Comparison of ENCODE assay signal across 15 cellular contexts in the genomic region with DNA sequence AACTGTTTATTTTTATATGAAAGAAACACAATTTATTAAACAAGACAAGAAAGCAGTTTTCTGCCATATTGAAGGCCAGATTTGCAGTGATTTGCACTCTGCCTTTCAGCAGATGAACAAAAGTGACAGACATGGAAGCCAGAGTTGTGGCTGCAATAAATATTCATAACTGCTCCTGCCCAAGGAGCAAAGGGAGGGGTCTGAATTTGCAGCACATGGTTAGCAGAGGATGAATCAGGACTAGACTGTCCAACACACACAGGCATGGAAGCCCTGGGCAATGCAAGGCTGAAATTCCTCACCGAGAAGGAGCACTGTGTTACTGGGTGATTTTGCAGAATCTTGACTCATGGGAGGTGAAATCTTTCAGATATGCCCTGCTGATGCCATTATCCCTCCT.
DNase-seq lines count a peak whose midpoint lies in the region; TF ChIP-seq lines count a peak whose summit lies in the region.
"Had no signal": no experiment of that assay in that cellular context is flagged by ENCODE, and none has a peak within 500 bp of the region (broad histone marks: within the 10 kb centered on the region; RNA-seq: fewer than 3 reads in every experiment).

No MANE protein-coding gene starts in this region.

- DNase-seq in AG08395 (ENCODE audit: low spot score), result peak; percentile 66
- peak; percentile 73 for DNase-seq in HFF-Myc (ENCODE audit: extremely low read depth, low read depth)
- DNase-seq in astrocyte of the spinal cord (ENCODE audit: low read depth, low spot score), result peak; percentile 50
- peak; percentile 57 for DNase-seq in islet precursor cell
- no peak for DNase-seq in NCI-H1436 (lab: John Stamatoyannopoulos, UW)
- no peak for DNase-seq in NOMO-1 treated with dmso at 0.1 percent for 144 hours (lab: John Stamatoyannopoulos, UW; ENCODE audit: unreplicated experiment)
- no peak for DNase-seq in activated T-cell treated with anti-CD3 and anti-CD28 coated beads for 4 hours
- no peak for DNase-seq in RPMI8226
- DNase-seq: activated naive CD4-positive, alpha-beta T cell; cerebellar nuclear complex; erythroblast; NCI-H1105; NCI-H446 treated with DMSO at 0.1 percent for 48 hours; ovary had no signal

- in situ Hi-C loops in astrocyte of the spinal cord (cut with HindIII; ENCODE audit: low sequenced_read_pairs), result no loop called here

- TF ChIP-seq CTCF in HFF-Myc (IDR thresholded peaks at IDR 0.05; ENCODE audit: low read depth, low read length, missing control alignments) (no peak), astrocyte of the spinal cord (IDR thresholded peaks at IDR 0.05; ENCODE audit: low read depth, low read length) (no peak)

- H3K4me3 ChIP-seq in HFF-Myc (replicated peaks; ENCODE audit: low read depth, low read length) (no peak overlapping the region), astrocyte of the spinal cord (ENCODE audit: low read depth, low read length) (no peak overlapping the region)
- H3K4me3 ChIP-seq: ovary, thoracic aorta had no signal

Comparison
In these comparisons a context has a peak if more than half of its experiments do, and no peak if none do; other contexts are left out.
1. DNase-seq: peak in AG08395 (single experiment), HFF-Myc (single experiment), astrocyte of the spinal cord (single experiment) and islet precursor cell (single experiment); none in NCI-H1436 (single experiment), NOMO-1 treated with dmso at 0.1 percent for 144 hours (single experiment), activated T-cell treated with anti-CD3 and anti-CD28 coated beads for 4 hours (single experiment) and RPMI8226 (single experiment).